In the genomic region with DNA sequence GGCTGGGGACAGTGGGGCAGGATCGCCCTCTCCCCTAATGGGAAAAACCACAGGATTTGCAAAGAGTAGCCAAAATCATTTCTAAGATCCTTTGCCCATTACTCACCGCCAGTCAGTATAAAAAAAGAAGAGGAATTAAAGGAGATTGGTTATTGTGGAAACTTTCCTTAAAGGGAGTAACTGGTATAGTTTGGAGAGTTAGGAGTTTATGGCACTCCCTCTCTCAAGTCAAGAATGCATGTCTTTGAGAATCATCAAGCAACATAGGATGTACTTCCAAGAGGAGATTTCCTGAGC, we compare ENCODE assay signal across 21 cellular contexts. TPM values are rescaled to one million over a fixed set of nuclear protein-coding genes. Genes with fewer than 3 reads are reported as not detected.
A peak's percentile ranks its signal among the peaks of the same experiment; 100 is the strongest.
DNase-seq lines count a peak whose midpoint lies in the region; ATAC-seq, FAIRE-seq and TF ChIP-seq lines count a peak whose summit lies in the region.
"Had no signal": no experiment of that assay in that cellular context is flagged by ENCODE, and none has a peak within 500 bp of the region (broad histone marks: within the 10 kb centered on the region; RNA-seq: fewer than 3 reads in every experiment).

No MANE protein-coding gene starts in this region.

- no peak overlapping the region for H3K4me3 Mint-ChIP-seq in T-helper 17 cell
- H3K4me3 Mint-ChIP-seq: neural progenitor cell; T-helper 1 cell treated with Interleukin-12 subunit alpha and Interleukin-12 subunit beta and Interleukin-4 antibody, amounts not matched to agents 30 μg/mL and 1 μg/mL, for 36 hours had no signal

- 79% methylated on average over 2 of the region's 2 CpGs for WGBS in HUES64

- no peaks in the 10 kb centered on the region for H3K9me1 ChIP-seq in keratinocyte (ENCODE audit: control insufficient read depth, extremely low read depth, insufficient read depth, low read length)

- H3K27me3 ChIP-seq in HUES64 (ENCODE audit: insufficient read depth, low read length) (no peaks in the 10 kb centered on the region), keratinocyte (ENCODE audit: control insufficient read depth, extremely low read depth, insufficient read depth, low read length) (no peaks in the 10 kb centered on the region)
- H3K27me3 ChIP-seq: neural progenitor cell, right atrium auricular region had no signal

- H4K20me1 ChIP-seq in keratinocyte (ENCODE audit: control insufficient read depth, extremely low read depth, insufficient read depth, low read length): no peaks in the 10 kb centered on the region

- H3K4me1 ChIP-seq in HUES64 (ENCODE audit: insufficient read depth, low read length): peaks cover 9% of the 10 kb centered on the region
- H3K4me1 ChIP-seq in keratinocyte (ENCODE audit: control insufficient read depth, extremely low read depth, insufficient read depth, low read length): peaks cover 24% of the 10 kb centered on the region
- H3K4me1 ChIP-seq: neural progenitor cell, right atrium auricular region had no signal

- no peak for ATAC-seq in T-helper 17 cell
- no peak for ATAC-seq in HG02870 (IDR thresholded peaks at IDR 0.05; ENCODE audit: unreplicated experiment)
- ATAC-seq: K562 had no signal

- no peak for TF ChIP-seq CTCF in AG10803 (conservative IDR thresholded peaks at IDR 0.05; ENCODE audit: low read length)
- no peak for TF ChIP-seq CTCF in keratinocyte (optimal IDR thresholded peaks at IDR 0.05 in 1 of 3, IDR thresholded peaks at IDR 0.05 in 1 of 3, conservative IDR thresholded peaks at IDR 0.05 in 1 of 3; ENCODE audit: extremely low read depth in 1 of 3, insufficient read depth in 2 of 3, low read length in 3 of 3)

- no peak overlapping the region for H3K27ac Mint-ChIP-seq in T-helper 17 cell
- H3K27ac Mint-ChIP-seq: neural progenitor cell; T-helper 1 cell treated with Interleukin-12 subunit alpha and Interleukin-12 subunit beta and Interleukin-4 antibody, amounts not matched to agents 30 μg/mL and 1 μg/mL, for 36 hours had no signal

- H3K4me3 ChIP-seq in AG10803 (ENCODE audit: low read length) (no peak overlapping the region), HUES64 (ENCODE audit: low read length) (no peak overlapping the region), keratinocyte (ENCODE audit: control insufficient read depth in 2 of 3, extremely low read depth in 1 of 3, insufficient read depth in 2 of 3, low read depth in 1 of 3, low read length in 3 of 3) (no peak overlapping the region)
- H3K4me3 ChIP-seq: K562, neural progenitor cell, right atrium auricular region had no signal

- no peak overlapping the region for H2AFZ ChIP-seq in keratinocyte (ENCODE audit: control insufficient read depth, low read length)
- H2AFZ ChIP-seq: neural progenitor cell had no signal

- H3K36me3 Mint-ChIP-seq in T-helper 17 cell (ENCODE audit: low read depth): peaks cover 2% of the 10 kb centered on the region
- H3K36me3 Mint-ChIP-seq: neural progenitor cell had no signal

- H3K36me3 ChIP-seq in HUES64 (ENCODE audit: insufficient read depth, low read length) (no peaks in the 10 kb centered on the region), keratinocyte (ENCODE audit: control insufficient read depth in 2 of 2, extremely low read depth in 1 of 2, insufficient read depth in 2 of 2, low read length in 2 of 2) (no peaks in the 10 kb centered on the region)
- H3K36me3 ChIP-seq: neural progenitor cell, right atrium auricular region had no signal

- no peak overlapping the region for H3K9ac ChIP-seq in HUES64 (ENCODE audit: low read depth, low read length)
- H3K9ac ChIP-seq in keratinocyte (ENCODE audit: control insufficient read depth, extremely low read depth, insufficient read depth, low read length): no peak overlapping the region
- H3K9ac ChIP-seq: neural progenitor cell had no signal

- H3K79me2 ChIP-seq in keratinocyte (ENCODE audit: control insufficient read depth, insufficient read depth, low read length): no peaks in the 10 kb centered on the region

- H3K4me2 ChIP-seq in keratinocyte (ENCODE audit: control insufficient read depth, extremely low read depth, insufficient read depth, low read depth, low read length): peak overlapping the region; percentile 6
- H3K4me2 ChIP-seq: neural progenitor cell had no signal

- dilution Hi-C loops in keratinocyte (cut with MboI; ENCODE audit: extremely low pct_ligation_motif_present, low sequenced_read_pairs): no loop called here

- FAIRE-seq in keratinocyte (lab: Jason Lieb, UNC): no peak
- FAIRE-seq: GM18507, K562 had no signal

- DNase-seq in AG10803 (ENCODE audit: low read depth) (peak; percentile 67), astrocyte of the hippocampus (ENCODE audit: low read depth, low spot score) (peak; percentile 89), keratinocyte (ENCODE audit: low read depth, low spot score) (no peak), T-helper 17 cell (no peak), ureter (ENCODE audit: low spot score) (no peak)
- no peak for DNase-seq in effector CD4-positive, alpha-beta T cell
- DNase-seq: activated CD4-positive, CD25-positive, alpha-beta regulatory T cell; anterior cingulate cortex; Calu3; cortex of kidney; NCI-H2171; NCI-H82; stimulated activated CD4-positive, alpha-beta T cell treated with anti-CD3 and anti-CD28 coated beads, Interleukin-2, amount 100 ng/mL, for 24 hours had no signal

- H3K27me3 Mint-ChIP-seq in T-helper 17 cell: peaks cover 67% of the 10 kb centered on the region

- H3K27ac ChIP-seq in HUES64 (ENCODE audit: low read depth, low read length): peak overlapping the region; percentile 30; the same call in 1 of the 2 replicates
- no peak overlapping the region for H3K27ac ChIP-seq in keratinocyte (ENCODE audit: control insufficient read depth, insufficient read depth, low read length)
- H3K27ac ChIP-seq: neural progenitor cell, right atrium auricular region, RWPE1 had no signal

- no peaks in the 10 kb centered on the region for H3K4me1 Mint-ChIP-seq in T-helper 17 cell

- H3K9me3 ChIP-seq in HUES64 (ENCODE audit: insufficient read depth, low read depth, low read length) (no peaks in the 10 kb centered on the region), keratinocyte (ENCODE audit: control insufficient read depth, low read depth, low read length) (no peaks in the 10 kb centered on the region), T-helper 17 cell (ENCODE audit: control insufficient read depth, low read length, poor library complexity, severe bottlenecking) (no peaks in the 10 kb centered on the region)
- H3K9me3 ChIP-seq: right atrium auricular region had no signal

RNA-seq across cellular contexts. Expression of gene IRS2, which starts 30.5 kb away (rescaled TPM):
- 4.7 TPM for polyA plus RNA-seq in HUES64 (2013, experiment 1 of 2)
- polyA plus RNA-seq in HUES64 (2013, experiment 2 of 2): 5.0 TPM
- 1.1 to 2.3 TPM (median 2.0 TPM) in 3 replicates for polyA plus RNA-seq in keratinocyte
- polyA plus RNA-seq in keratinocyte (2011; ENCODE audit: low read depth): 14.3 TPM
- polyA plus RNA-seq in keratinocyte (2011; cell fraction: cytosol; rRNA removed): 1.2 and 1.5 TPM in 2 replicates
- polyA plus RNA-seq in keratinocyte (2011; cell fraction: nucleus; rRNA removed): 3.1 and 3.8 TPM in 2 replicates
- 3.7 and 13.2 TPM in 2 replicates for polyA plus RNA-seq in keratinocyte (2012; ENCODE audit: low replicate concordance)
- polyA minus RNA-seq in keratinocyte: 0.73 to 1.7 TPM (median 1.3 TPM) in 3 replicates
- 3.5 TPM for polyA minus RNA-seq in keratinocyte (2011; cell fraction: cytosol; rRNA and poly(A)+ RNA removed)
- 5.5 and 6.1 TPM in 2 replicates for polyA minus RNA-seq in keratinocyte (2011; cell fraction: nucleus; rRNA and poly(A)+ RNA removed)
- total RNA-seq in T-helper 17 cell: 100 to 1,000 TPM in 1 of 2 donors, 10 to 100 TPM in 1; 90.1 to 101 TPM
- total RNA-seq in ureter: 6.0 TPM

Comparison
In these comparisons a context has a peak if more than half of its experiments do, and no peak if none do; other contexts are left out.
1. DNase-seq: peak in AG10803 (single experiment) and astrocyte of the hippocampus (single experiment); none in keratinocyte (single experiment), T-helper 17 cell (0 of 3), ureter (single experiment) and effector CD4-positive, alpha-beta T cell (single experiment).
2. RNA of gene IRS2, which starts 30.5 kb away (total RNA-seq): 90.1 to 101 TPM in T-helper 17 cell; 6.0 TPM in ureter (single experiment); every median in the first group is over 10 times any median in the second.